Comparison of ENCODE assay signal across 20 cellular contexts in genomic region chr2:221449406-221449805, GRCh38.
DNase-seq lines count a peak whose midpoint lies in the region; ATAC-seq, FAIRE-seq and TF ChIP-seq lines count a peak whose summit lies in the region.
"Had no signal": no experiment of that assay in that cellular context is flagged by ENCODE, and none has a peak within 500 bp of the region (broad histone marks: within the 10 kb centered on the region; RNA-seq: fewer than 3 reads in every experiment).

No MANE protein-coding gene starts in this region.

- BruUV-seq in PC-9 (replicated peaks; lab: Mats Ljungman, UMichigan), result no TSS peak

- peaks cover 24% of the 10 kb centered on the region for H3F3A ChIP-seq in PC-9 (ENCODE audit: insufficient read depth, low read depth)

- H4K91ac ChIP-seq in H9 (ENCODE audit: insufficient read length, low read depth, low read length) (no peak overlapping the region), mesenchymal stem cell (ENCODE audit: low read length) (no peak overlapping the region)

- H3K14ac ChIP-seq in H9 (ENCODE audit: insufficient read depth, low read length) (no peak overlapping the region), mesenchymal stem cell (ENCODE audit: low read length in 2 of 2) (no peak overlapping the region)

- H3K18ac ChIP-seq in H9 (ENCODE audit: insufficient read length, low read depth, low read length) (no peak overlapping the region), mesenchymal stem cell (ENCODE audit: low read depth in 1 of 2, low read length in 2 of 2) (no peak overlapping the region)

- no peak overlapping the region for H3K27ac ChIP-seq in H9 (ENCODE audit: insufficient read length, low read depth, low read length)
- H3K27ac ChIP-seq in PC-9, result 0 out of 2 replicates have a peak overlapping the region, but pooled peaks have one; percentile 5
- H3K27ac ChIP-seq in mesenchymal stem cell (ENCODE audit: low read length, poor library complexity, severe bottlenecking), result no peak overlapping the region
- H3K27ac ChIP-seq in WERI-Rb-1, result no peak overlapping the region
- H3K27ac ChIP-seq: BLaER1 treated with 17β-estradiol and CSF1 and Interleukin-3, amounts not matched to agents 10 nM and 100 nM had no signal

- H3K4me1 Mint-ChIP-seq in H9 (peaks cover 38 to 60% of the 10 kb centered on the region in 2 experiments), progenitor cell of endocrine pancreas (ENCODE audit: low read depth) (peaks cover 33% of the 10 kb centered on the region)

- no peak for TF ChIP-seq CTCF in H9 (conservative IDR thresholded peaks at IDR 0.05)
- TF ChIP-seq CTCF in PC-9 (conservative IDR thresholded peaks at IDR 0.05), result no peak
- no peak for TF ChIP-seq CTCF in progenitor cell of endocrine pancreas (IDR thresholded peaks at IDR 0.05; ENCODE audit: unreplicated experiment)
- no peak for TF ChIP-seq CTCF in WERI-Rb-1 (IDR thresholded peaks at IDR 0.05; ENCODE audit: low read depth, low read length)

- H3K27ac Mint-ChIP-seq in H9, result peak overlapping the region in 2 of 3 experiments; percentile 47 to 89; a peak in 4 of 7 replicates
- peak overlapping the region; percentile 33 for H3K27ac Mint-ChIP-seq in progenitor cell of endocrine pancreas
- H3K27ac Mint-ChIP-seq: GM23338 had no signal

- no peak overlapping the region for H4K5ac ChIP-seq in H9 (ENCODE audit: insufficient read length, low read depth, low read length)

- WGBS in H9 (ENCODE audit: extremely low coverage, insufficient read length, low lambda C conversion rate), result no CpG with 5 or more reads among the region's 4 CpGs
- WGBS in mesenchymal stem cell, result 82% methylated on average over 1 of the region's 4 CpGs

- FAIRE-seq in RCC 7860 (lab: Jason Lieb, UNC), result no peak
- FAIRE-seq: G401.6, GM12891, GM19239, HepG2, HTR-8/SVneo had no signal

- H3K4me2 ChIP-seq in H9 (ENCODE audit: insufficient read depth, insufficient read length, low read length), result no peak overlapping the region
- H3K4me2 ChIP-seq in PC-9, result peak overlapping the region; percentile 37
- H3K4me2 ChIP-seq in mesenchymal stem cell (ENCODE audit: low read length, poor library complexity, severe bottlenecking), result no peak overlapping the region
- H3K4me2 ChIP-seq: BLaER1 treated with 17β-estradiol and CSF1 and Interleukin-3, amounts not matched to agents 10 nM and 100 nM; GM23338 had no signal

- H2BK15ac ChIP-seq in H9 (ENCODE audit: low read depth, low read length) (no peak overlapping the region), mesenchymal stem cell (ENCODE audit: low read depth, poor library complexity, severe bottlenecking) (no peak overlapping the region)

- H3K4me3 Mint-ChIP-seq in H9 (no peak overlapping the region), progenitor cell of endocrine pancreas (ENCODE audit: low read depth) (no peak overlapping the region)
- H3K4me3 Mint-ChIP-seq: CD8-positive, alpha-beta memory T cell; GM23338 had no signal

- CTCF ChIA-PET in PC-9 (lab: Charles Lee), result no interaction called here

- no peak overlapping the region for H4K8ac ChIP-seq in H9 (replicated peaks; ENCODE audit: insufficient read length, low read depth, low read length)
- peak overlapping the region; percentile 19 for H4K8ac ChIP-seq in mesenchymal stem cell (ENCODE audit: low read length)

- H3K36me3 ChIP-seq in PC-9 (ENCODE audit: low read depth) (no peaks in the 10 kb centered on the region), mesenchymal stem cell (ENCODE audit: control insufficient read depth in 1 of 2, insufficient read depth in 2 of 2, low read depth in 1 of 2, low read length in 2 of 2) (peaks cover 12 to 24% of the 10 kb centered on the region in 2 experiments), WERI-Rb-1 (no peaks in the 10 kb centered on the region)
- H3K36me3 ChIP-seq: BLaER1 treated with 17β-estradiol and CSF1 and Interleukin-3, amounts not matched to agents 10 nM and 100 nM had no signal

- H2AFZ ChIP-seq in H9 (ENCODE audit: low read length), result no peak overlapping the region
- H2AFZ ChIP-seq in PC-9, result 0 out of 2 replicates have a peak overlapping the region, but pooled peaks have one; percentile 1
- peak overlapping the region; percentile 6 for H2AFZ ChIP-seq in mesenchymal stem cell (ENCODE audit: low read depth, low read length)
- H2AFZ ChIP-seq: GM23338 had no signal

- no peak overlapping the region for H2BK20ac ChIP-seq in H9 (ENCODE audit: low read depth, low read length, poor library complexity, severe bottlenecking)

- H3K9me3 ChIP-seq in H9 (ENCODE audit: control insufficient read depth, low read depth, low read length) (no peaks in the 10 kb centered on the region), PC-9 (ENCODE audit: insufficient read depth, low read depth) (no peaks in the 10 kb centered on the region), mesenchymal stem cell (ENCODE audit: control insufficient read depth, low read length) (no peaks in the 10 kb centered on the region), WERI-Rb-1 (ENCODE audit: severe bottlenecking) (no peaks in the 10 kb centered on the region)
- H3K9me3 ChIP-seq: BLaER1 treated with 17β-estradiol and CSF1 and Interleukin-3, amounts not matched to agents 10 nM and 100 nM; HAP-1 had no signal

- no peak overlapping the region for H3K56ac ChIP-seq in H9 (ENCODE audit: insufficient read length, low read depth, low read length)

- H4K20me1 ChIP-seq in H9 (ENCODE audit: control insufficient read depth, insufficient read depth, insufficient read length) (no peaks in the 10 kb centered on the region), PC-9 (ENCODE audit: insufficient read depth) (no peaks in the 10 kb centered on the region)
- H4K20me1 ChIP-seq: BLaER1 treated with 17β-estradiol and CSF1 and Interleukin-3, amounts not matched to agents 10 nM and 100 nM had no signal

- no peak for ATAC-seq in GM21390 (IDR thresholded peaks at IDR 0.05; ENCODE audit: unreplicated experiment)
- ATAC-seq: GM23338, HepG2 had no signal

- no peaks in the 10 kb centered on the region for H3K27me3 ChIP-seq in H9 (ENCODE audit: insufficient read depth, low read length)
- no peaks in the 10 kb centered on the region for H3K27me3 ChIP-seq in PC-9 (ENCODE audit: insufficient read depth, low read depth)
- no peaks in the 10 kb centered on the region for H3K27me3 ChIP-seq in mesenchymal stem cell (ENCODE audit: control insufficient read depth in 1 of 2, insufficient read depth in 1 of 2, low read length in 2 of 2)
- no peaks in the 10 kb centered on the region for H3K27me3 ChIP-seq in WERI-Rb-1 (ENCODE audit: insufficient read depth, low read depth, severe bottlenecking)
- H3K27me3 ChIP-seq: BLaER1 treated with 17β-estradiol and CSF1 and Interleukin-3, amounts not matched to agents 10 nM and 100 nM had no signal

- H3K23ac ChIP-seq in H9 (ENCODE audit: insufficient read length, low read depth, low read length) (no peak overlapping the region), mesenchymal stem cell (ENCODE audit: low read length in 2 of 2) (no peak overlapping the region)

- no peaks in the 10 kb centered on the region for H3K23me2 ChIP-seq in H9 (ENCODE audit: insufficient read length, low read depth, low read length, poor library complexity, severe bottlenecking)

- no peaks in the 10 kb centered on the region for H3K9me2 ChIP-seq in PC-9 (ENCODE audit: insufficient read depth)

- no peak overlapping the region for H2BK12ac ChIP-seq in H9 (ENCODE audit: insufficient read length, low read depth, low read length)
- no peak overlapping the region for H2BK12ac ChIP-seq in mesenchymal stem cell (ENCODE audit: low read length in 2 of 2)

- POLR2A ChIA-PET in PC-9 (lab: Charles Lee; ENCODE audit: unreplicated experiment), result no interaction called here

- H3K4me3 ChIP-seq in PC-9 (no peak overlapping the region), mesenchymal stem cell (ENCODE audit: insufficient read depth in 1 of 2, low read depth in 1 of 2, low read length in 2 of 2) (no peak overlapping the region), WERI-Rb-1 (ENCODE audit: low read depth, low read length) (no peak overlapping the region)
- H3K4me3 ChIP-seq: BLaER1 treated with 17β-estradiol and CSF1 and Interleukin-3, amounts not matched to agents 10 nM and 100 nM; GM23338; HAP-1 had no signal

- no peaks in the 10 kb centered on the region for H3K27me3 Mint-ChIP-seq in H9 (ENCODE audit: low read depth)
- peaks cover 1% of the 10 kb centered on the region for H3K27me3 Mint-ChIP-seq in progenitor cell of endocrine pancreas
- H3K27me3 Mint-ChIP-seq: CD8-positive, alpha-beta memory T cell had no signal

- H2AK5ac ChIP-seq in H9 (ENCODE audit: insufficient read length, low read length) (no peak overlapping the region), mesenchymal stem cell (ENCODE audit: low read length, severe bottlenecking) (no peak overlapping the region)

- H3K9ac ChIP-seq in H9 (ENCODE audit: extremely low read depth, insufficient read length, low read length) (no peak overlapping the region), mesenchymal stem cell (ENCODE audit: low read length) (no peak overlapping the region)
- H3K9ac ChIP-seq: BLaER1 treated with 17β-estradiol and CSF1 and Interleukin-3, amounts not matched to agents 10 nM and 100 nM had no signal

- H3K79me1 ChIP-seq in H9 (ENCODE audit: insufficient read depth, low read depth, low read length, poor library complexity, severe bottlenecking) (no peaks in the 10 kb centered on the region), mesenchymal stem cell (replicated peaks; ENCODE audit: low read length, poor library complexity, severe bottlenecking) (peaks cover 4% of the 10 kb centered on the region)

- H3K79me2 ChIP-seq in H9 (ENCODE audit: insufficient read depth, low read length) (no peaks in the 10 kb centered on the region), PC-9 (ENCODE audit: low read depth) (no peaks in the 10 kb centered on the region)

- H3K36me3 Mint-ChIP-seq in H9 (ENCODE audit: insufficient read depth in 1 of 3, low read depth in 3 of 3), result peaks cover 0 to 24% (median 0%) of the 10 kb centered on the region in 3 experiments; a peak in 2 of 7 replicates
- peaks cover 3% of the 10 kb centered on the region for H3K36me3 Mint-ChIP-seq in progenitor cell of endocrine pancreas (ENCODE audit: insufficient read depth)

- H3K4me1 ChIP-seq in H9 (ENCODE audit: insufficient read depth, low read length) (0 out of 2 replicates have a peak, but pooled peaks cover under 1% of the 10 kb centered on the region), PC-9 (replicated peaks; ENCODE audit: insufficient read depth) (peaks cover 48% of the 10 kb centered on the region), mesenchymal stem cell (ENCODE audit: control insufficient read depth, insufficient read depth, low read depth, low read length) (no peaks in the 10 kb centered on the region)

- intact Hi-C loops in PC-9 (cut with micrococcal nuclease; ENCODE audit: unreplicated experiment), result loop anchor here (1.0 to 10.0 kb wide), 3 partner anchors 16 to 1225 kb away; no protein-coding TSS in a partner anchor

- H3K4ac ChIP-seq in H9 (ENCODE audit: low read depth, low read length), result no peak overlapping the region
- H3K4ac ChIP-seq in mesenchymal stem cell (ENCODE audit: low read depth in 1 of 2, low read length in 2 of 2), result no peak overlapping the region

- no peak overlapping the region for H3T11ph ChIP-seq in H9 (ENCODE audit: low read length)

- H2BK120ac ChIP-seq in H9 (ENCODE audit: low read depth, low read length, poor library complexity, severe bottlenecking), result no peak overlapping the region
- H2BK120ac ChIP-seq in mesenchymal stem cell (ENCODE audit: low read depth, low read length), result no peak overlapping the region

- H3K9me3 Mint-ChIP-seq in H9 (no peaks in the 10 kb centered on the region), progenitor cell of endocrine pancreas (ENCODE audit: low read depth) (no peaks in the 10 kb centered on the region)
- H3K9me3 Mint-ChIP-seq: CD8-positive, alpha-beta memory T cell had no signal

- H2BK5ac ChIP-seq in H9 (ENCODE audit: insufficient read length, low read length) (no peak overlapping the region), mesenchymal stem cell (ENCODE audit: low read depth, low read length, poor library complexity, severe bottlenecking) (no peak overlapping the region)

- DNase-seq in H9 (no peak), PC-9 (no peak), mesenchymal stem cell (no peak), progenitor cell of endocrine pancreas (ENCODE audit: low spot score, unreplicated experiment) (no peak), WERI-Rb-1 (no peak), RCC 7860 (ENCODE audit: low spot score) (no peak)
- no peak for DNase-seq in NK-92 treated with Interleukin-12 subunit alpha and Interleukin-12 subunit beta, amount 100 ng/mL, for 24 hours (lab: John Stamatoyannopoulos, UW)
- DNase-seq: 8988T; CD8-positive, alpha-beta memory T cell; COR-L47; KBM-7 had no signal
